21 cellular contexts compared by ENCODE assay signal in the genomic region with DNA sequence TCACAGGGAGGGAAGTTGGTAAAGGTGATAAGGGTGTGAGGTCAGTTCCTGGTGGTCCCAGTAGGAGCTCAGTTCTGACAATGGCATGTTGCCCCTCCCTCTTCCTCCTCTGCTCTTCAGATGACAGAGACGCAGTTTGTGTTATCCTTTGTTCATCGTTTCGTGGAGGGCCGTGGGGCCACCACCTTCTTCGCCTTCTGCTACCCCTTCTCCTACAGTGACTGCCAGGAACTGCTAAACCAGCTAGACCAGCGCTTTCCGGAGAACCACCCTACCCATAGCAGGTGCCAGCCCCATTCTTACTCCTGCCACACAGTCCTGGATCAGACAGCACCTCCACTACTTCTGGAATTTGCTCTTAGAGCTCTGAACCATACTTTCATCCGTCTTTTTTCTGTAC. TPM values are rescaled to one million over a fixed set of nuclear protein-coding genes. Genes with fewer than 3 reads are reported as not detected.
DNase-seq lines count a peak whose midpoint lies in the region; ATAC-seq and TF ChIP-seq lines count a peak whose summit lies in the region.
"Had no signal": no experiment of that assay in that cellular context is flagged by ENCODE, and none has a peak within 500 bp of the region (broad histone marks: within the 10 kb centered on the region; RNA-seq: fewer than 3 reads in every experiment).

No MANE protein-coding gene starts in this region.

- H3K4me3 Mint-ChIP-seq in T-helper 1 cell treated with Interleukin-12 subunit alpha and Interleukin-12 subunit beta and Interleukin-4 antibody, amounts not matched to agents 30 μg/mL and 1 μg/mL, for 36 hours: peak overlapping the region; percentile 2
- H3K4me3 Mint-ChIP-seq in CD4-positive, alpha-beta memory T cell: peak overlapping the region in 5 of 8 donors; percentile 8 to 62 (median 26)
- no peak overlapping the region for H3K4me3 Mint-ChIP-seq in central memory CD8-positive, alpha-beta T cell
- H3K4me3 Mint-ChIP-seq in neural crest cell: peak overlapping the region; percentile 92

- H3K4me1 Mint-ChIP-seq in T-helper 1 cell treated with Interleukin-12 subunit alpha and Interleukin-12 subunit beta and Interleukin-4 antibody, amounts not matched to agents 30 μg/mL and 1 μg/mL, for 36 hours (ENCODE audit: low read depth): peaks cover 20% of the 10 kb centered on the region
- peaks cover 13 to 28% (median 19%) of the 10 kb centered on the region in 4 donors for H3K4me1 Mint-ChIP-seq in CD4-positive, alpha-beta memory T cell
- H3K4me1 Mint-ChIP-seq in central memory CD8-positive, alpha-beta T cell: peaks cover 30% of the 10 kb centered on the region
- H3K4me1 Mint-ChIP-seq in neural crest cell: peaks cover 28% of the 10 kb centered on the region

- POLR2A ChIA-PET in CD4-positive, alpha-beta memory T cell (lab: Charles Lee; ENCODE audit: partially characterized antibody): interaction anchor here (1.2 to 13.9 kb wide), 3 partner anchors 11 to 32 kb away, joined by 4 to 402 read pairs (median 8); partner anchors contain the start of genes EMILIN1 and OST4

- peaks cover 22% of the 10 kb centered on the region for H3K36me3 Mint-ChIP-seq in T-helper 1 cell treated with Interleukin-12 subunit alpha and Interleukin-12 subunit beta and Interleukin-4 antibody, amounts not matched to agents 30 μg/mL and 1 μg/mL, for 36 hours (ENCODE audit: low read depth)
- H3K36me3 Mint-ChIP-seq in CD4-positive, alpha-beta memory T cell: peaks cover 12 to 49% of the 10 kb centered on the region in 2 donors
- peaks cover 48% of the 10 kb centered on the region for H3K36me3 Mint-ChIP-seq in central memory CD8-positive, alpha-beta T cell (ENCODE audit: insufficient read depth)
- peaks cover 18% of the 10 kb centered on the region for H3K36me3 Mint-ChIP-seq in neural crest cell (ENCODE audit: low read depth)

- no peak overlapping the region for H3K27ac Mint-ChIP-seq in T-helper 1 cell treated with Interleukin-12 subunit alpha and Interleukin-12 subunit beta and Interleukin-4 antibody, amounts not matched to agents 30 μg/mL and 1 μg/mL, for 36 hours
- peak overlapping the region in 4 of 7 donors; percentile 6 to 66 (median 32) for H3K27ac Mint-ChIP-seq in CD4-positive, alpha-beta memory T cell
- H3K27ac Mint-ChIP-seq in central memory CD8-positive, alpha-beta T cell (ENCODE audit: low read depth): peak overlapping the region; percentile 30
- H3K27ac Mint-ChIP-seq in neural crest cell (ENCODE audit: unreplicated experiment): no peak overlapping the region

- H3K9me3 ChIP-seq in CD4-positive, alpha-beta memory T cell (ENCODE audit: control insufficient read depth in 1 of 2, low read length in 2 of 2): no peaks in the 10 kb centered on the region
- H3K9me3 ChIP-seq: BE2C had no signal

- DNase-seq in T-helper 1 cell (no peak), neural crest cell (ENCODE audit: low read depth, low spot score) (no peak), NOMO-1 treated with DMSO at 0.1 percent for 48 hours (lab: John Stamatoyannopoulos, UW; ENCODE audit: unreplicated experiment) (no peak), epidermal melanocyte (ENCODE audit: insufficient read length, low spot score) (no peak), C1 segment of cervical spinal cord (lab: John Stamatoyannopoulos, UW) (no peak)
- no peak for DNase-seq in CD4-positive, alpha-beta memory T cell
- DNase-seq in central memory CD8-positive, alpha-beta T cell (ENCODE audit: low spot score in 2 of 2): no peak
- DNase-seq: BE2C; CD8-positive, alpha-beta memory T cell; DND-41; HCEC 1CT; NCI-H1417 treated with DMSO at 0.1 percent for 48 hours; NCI-H1930; NCI-H2171 treated with DMSO at 0.1 percent for 48 hours; NCI-H446 treated with DMSO at 0.1 percent for 48 hours; NCI-H748 treated with DMSO at 0.1 percent for 48 hours; PC-3 had no signal

- intact Hi-C loops in CD4-positive, alpha-beta memory T cell (cut with micrococcal nuclease): no loop called here

- no peak overlapping the region for H3K4me3 ChIP-seq in CD4-positive, alpha-beta memory T cell (ENCODE audit: low read length in 2 of 2)
- H3K4me3 ChIP-seq: GM12878 had no signal

- no peaks in the 10 kb centered on the region for H3K27me3 ChIP-seq in CD4-positive, alpha-beta memory T cell (ENCODE audit: insufficient read depth, low read length)
- H3K27me3 ChIP-seq: BE2C had no signal

- peaks cover 11% of the 10 kb centered on the region for H3K27me3 Mint-ChIP-seq in T-helper 1 cell treated with Interleukin-12 subunit alpha and Interleukin-12 subunit beta and Interleukin-4 antibody, amounts not matched to agents 30 μg/mL and 1 μg/mL, for 36 hours (ENCODE audit: low read depth)
- peaks cover 6 to 13% of the 10 kb centered on the region in 2 donors for H3K27me3 Mint-ChIP-seq in CD4-positive, alpha-beta memory T cell
- H3K27me3 Mint-ChIP-seq in central memory CD8-positive, alpha-beta T cell: peaks cover 13% of the 10 kb centered on the region
- peaks cover 18% of the 10 kb centered on the region for H3K27me3 Mint-ChIP-seq in neural crest cell (ENCODE audit: low read depth)

- no peak for ATAC-seq in central memory CD8-positive, alpha-beta T cell (replicated peaks; ENCODE audit: extremely low read depth, poor library complexity, severe bottlenecking)
- ATAC-seq: GM12878, PC-3 had no signal

- peaks cover 3% of the 10 kb centered on the region for H3K9me3 Mint-ChIP-seq in T-helper 1 cell treated with Interleukin-12 subunit alpha and Interleukin-12 subunit beta and Interleukin-4 antibody, amounts not matched to agents 30 μg/mL and 1 μg/mL, for 36 hours
- H3K9me3 Mint-ChIP-seq in CD4-positive, alpha-beta memory T cell: peaks cover 0 to 14% (median 7%) of the 10 kb centered on the region in 8 donors
- H3K9me3 Mint-ChIP-seq in central memory CD8-positive, alpha-beta T cell: peaks cover 8% of the 10 kb centered on the region
- H3K9me3 Mint-ChIP-seq in neural crest cell: peaks cover 5% of the 10 kb centered on the region

- CTCF ChIA-PET in CD4-positive, alpha-beta memory T cell (lab: Charles Lee; ENCODE audit: partially characterized antibody): interaction anchor here (1.0 to 1.8 kb wide), 5 partner anchors 12 to 118 kb away, joined by 3 to 6 read pairs (median 4); partner anchors contain the start of genes KHK and OST4

- H3K36me3 ChIP-seq in CD4-positive, alpha-beta memory T cell (ENCODE audit: insufficient read depth, low read length): peaks cover 10% of the 10 kb centered on the region

- TF ChIP-seq CTCF in neural crest cell (conservative IDR thresholded peaks at IDR 0.05): no peak

- peaks cover 14% of the 10 kb centered on the region for H3K4me1 ChIP-seq in CD4-positive, alpha-beta memory T cell (ENCODE audit: insufficient read depth, low read length)
- H3K4me1 ChIP-seq: BE2C had no signal

- H3K27ac ChIP-seq in CD4-positive, alpha-beta memory T cell (ENCODE audit: low read depth, low read length): no peak overlapping the region
- H3K27ac ChIP-seq: 22Rv1, HL-60 had no signal

RNA-seq across cellular contexts. Expression of gene AGBL5, which starts 2.3 kb away (rescaled TPM):
- 10 to 100 TPM; 12.2 to 14.9 TPM for total RNA-seq in CD4-positive, alpha-beta memory T cell
- polyA plus RNA-seq in CD4-positive, alpha-beta memory T cell: 1 to 10 TPM; 7.4 to 9.3 TPM
- total RNA-seq in neural crest cell: 67.2 and 67.7 TPM in 2 replicates

RNA-seq across cellular contexts. Expression of gene OST4, which starts 17.7 kb away (rescaled TPM):
- 100 to 1,000 TPM; 269 to 296 TPM for total RNA-seq in CD4-positive, alpha-beta memory T cell
- polyA plus RNA-seq in CD4-positive, alpha-beta memory T cell: 100 to 1,000 TPM; 877 to 958 TPM
- total RNA-seq in neural crest cell: 232 and 236 TPM in 2 replicates

RNA-seq across cellular contexts. Expression of gene TMEM214, which starts 21.0 kb away (rescaled TPM):
- total RNA-seq in CD4-positive, alpha-beta memory T cell: 10 to 100 TPM; 97.3 to 99.8 TPM
- polyA plus RNA-seq in CD4-positive, alpha-beta memory T cell: 10 to 100 TPM; 25.6 to 34.5 TPM
- 54.0 and 55.2 TPM in 2 replicates for total RNA-seq in neural crest cell

RNA-seq across cellular contexts. Expression of gene EMILIN1, which starts 24.6 kb away (rescaled TPM):
- under 1 TPM; 0.33 to 0.81 TPM for total RNA-seq in CD4-positive, alpha-beta memory T cell
- polyA plus RNA-seq in CD4-positive, alpha-beta memory T cell: under 1 TPM; 0.35 to 0.67 TPM
- 22.6 and 24.1 TPM in 2 replicates for total RNA-seq in neural crest cell

RNA-seq across cellular contexts. Expression of gene KHK, which starts 32.8 kb away (rescaled TPM):
- 1 to 10 TPM; 6.0 to 8.6 TPM for total RNA-seq in CD4-positive, alpha-beta memory T cell
- polyA plus RNA-seq in CD4-positive, alpha-beta memory T cell: 1 to 10 TPM; 6.3 to 8.2 TPM
- 10.0 and 10.6 TPM in 2 replicates for total RNA-seq in neural crest cell

Comparison
In these comparisons a context has a peak if more than half of its experiments do, and no peak if none do; other contexts are left out.
1. H3K27ac Mint-ChIP-seq: peak in CD4-positive, alpha-beta memory T cell (4 of 7) and central memory CD8-positive, alpha-beta T cell (single experiment); none in T-helper 1 cell treated with Interleukin-12 subunit alpha and Interleukin-12 subunit beta and Interleukin-4 antibody, amounts not matched to agents 30 μg/mL and 1 μg/mL, for 36 hours (single experiment) and neural crest cell (single experiment).